In genomic region chr20:58963922-58964321, GRCh38 we compare ENCODE assay signal across 6 cellular contexts. TPM values are rescaled to one million over a fixed set of nuclear protein-coding genes. Genes with fewer than 3 reads are reported as not detected.
"Had no signal": no experiment of that assay in that cellular context is flagged by ENCODE, and none has a peak within 500 bp of the region (broad histone marks: within the 10 kb centered on the region; RNA-seq: fewer than 3 reads in every experiment).

No MANE protein-coding gene starts in this region.

RNA-seq across cellular contexts. Expression of gene TUBB1, which starts 55.3 kb away (rescaled TPM):
- total RNA-seq: GM23248, H4, H7, HFFc6, HT1080, IMR-90 had no signal
